19 cellular contexts compared by ENCODE assay signal in the genomic region with DNA sequence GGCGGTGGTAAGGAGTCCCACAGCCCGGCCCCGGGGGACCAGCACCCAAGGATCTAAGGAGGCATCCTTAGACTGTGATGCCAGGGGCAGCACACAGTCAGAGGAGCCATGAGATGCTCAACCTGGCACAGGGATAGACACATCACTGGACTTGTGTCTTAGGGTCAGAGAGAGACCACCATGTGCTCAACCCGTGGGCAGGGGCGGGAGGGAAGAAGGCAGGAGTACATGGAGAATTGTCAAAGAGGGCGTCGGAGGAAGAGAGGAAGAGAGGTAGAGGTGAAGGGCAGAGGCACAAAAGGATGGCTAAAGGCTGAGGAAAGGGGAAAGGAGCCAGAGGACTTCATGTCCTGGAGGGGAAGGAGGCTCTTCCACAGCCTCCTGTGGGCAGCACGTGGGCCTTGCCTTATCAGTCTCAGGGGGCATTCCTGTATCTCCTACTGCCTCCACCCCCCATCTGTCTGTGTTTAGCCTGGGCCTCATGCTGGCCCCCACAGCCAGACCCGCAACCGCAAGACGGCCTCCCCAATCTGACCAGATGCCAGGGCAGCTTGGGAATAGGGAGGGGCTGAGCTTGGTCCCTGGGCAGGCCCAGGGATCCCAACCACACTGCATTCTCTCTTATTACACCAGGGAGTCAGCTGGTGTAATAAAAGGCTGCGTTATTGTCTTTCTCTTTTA. TPM values are rescaled to one million over a fixed set of nuclear protein-coding genes. Genes with fewer than 3 reads are reported as not detected.
DNase-seq lines count a peak whose midpoint lies in the region; ATAC-seq and TF ChIP-seq lines count a peak whose summit lies in the region.
"Had no signal": no experiment of that assay in that cellular context is flagged by ENCODE, and none has a peak within 500 bp of the region (broad histone marks: within the 10 kb centered on the region; RNA-seq: fewer than 3 reads in every experiment).

No MANE protein-coding gene starts in this region.

- 87 to 90% methylated on average over 5 to 12 of the region's 12 CpGs for WGBS in endodermal cell (ENCODE audit: insufficient coverage in 1 of 2, insufficient read length in 1 of 2), 2 experiments

- no peak overlapping the region for H3K9ac ChIP-seq in endodermal cell (ENCODE audit: extremely low read depth, low read length, poor library complexity, severe bottlenecking)
- H3K9ac ChIP-seq: parathyroid adenoma had no signal

- no peaks in the 10 kb centered on the region for H3K9me3 Mint-ChIP-seq in endodermal cell
- no peaks in the 10 kb centered on the region for H3K9me3 Mint-ChIP-seq in nephron
- no peaks in the 10 kb centered on the region for H3K9me3 Mint-ChIP-seq in activated CD8-positive, alpha-beta T cell treated with anti-CD3 and anti-CD28 coated beads, Interleukin-2, amount 10 ng/mL, durations not matched to agents 7 days and 5 days (ENCODE audit: insufficient read depth)
- no peaks in the 10 kb centered on the region for H3K9me3 Mint-ChIP-seq in activated naive CD4-positive, alpha-beta T cell treated with anti-CD3 and anti-CD28 coated beads, Interleukin-2, amount 50 U/mL, for 72 hours
- H3K9me3 Mint-ChIP-seq: activated naive CD4-positive, alpha-beta T cell treated with anti-CD3 and anti-CD28 coated beads for 36 hours; dendritic cell treated with granulocyte-macrophage colony-stimulating factor and Interleukin-4, amounts not matched to agents 40 ng/mL and 50 ng/mL, for 4 days; stimulated activated effector memory CD8-positive, alpha-beta T cell treated with anti-CD3 and anti-CD28 coated beads, Interleukin-12 subunit alpha, Interleukin-12 subunit beta, amount 100 ng/mL, for 72 hours had no signal

- H3K4me3 ChIP-seq in HEK293 (ENCODE audit: low read depth, low read length) (no peak overlapping the region), endodermal cell (ENCODE audit: low read length) (no peak overlapping the region)

- H3K27me3 ChIP-seq in endodermal cell (ENCODE audit: control insufficient read depth, insufficient read depth, low read length, poor library complexity, severe bottlenecking) = peaks cover 64% of the 10 kb centered on the region

- no peak for TF ChIP-seq CTCF in HEK293 (tag by site-specific recombination; IDR thresholded peaks at IDR 0.05)
- TF ChIP-seq CTCF in endodermal cell (conservative IDR thresholded peaks at IDR 0.05) = no peak
- TF ChIP-seq CTCF in nephron (IDR thresholded peaks at IDR 0.05; ENCODE audit: unreplicated experiment in 3 of 3) = no peak

- H3K4me1 ChIP-seq in HEK293 (ENCODE audit: control insufficient read depth, insufficient read depth, low read length) (peaks cover 2% of the 10 kb centered on the region; the same call in 1 of the 2 replicates), endodermal cell (ENCODE audit: control insufficient read depth, insufficient read depth, low read length) (peaks cover 4% of the 10 kb centered on the region)

- no peak overlapping the region for H3K27ac ChIP-seq in HEK293 (ENCODE audit: extremely low read depth, low read depth, low read length)
- no peak overlapping the region for H3K27ac ChIP-seq in endodermal cell (ENCODE audit: low read depth, low read length)
- H3K27ac ChIP-seq: heart right ventricle, parathyroid adenoma had no signal

- CTCF ChIA-PET in HEK293 (lab: Yijun Ruan, JAX) = no interaction called here
- CTCF ChIA-PET in activated CD8-positive, alpha-beta T cell treated with anti-CD3 and anti-CD28 coated beads, Interleukin-2, amount 10 ng/mL, durations not matched to agents 7 days and 5 days (lab: Charles Lee) = no interaction called here

- H3K9me3 ChIP-seq in HEK293 (ENCODE audit: control insufficient read depth, insufficient read depth, low read depth, low read length) (no peaks in the 10 kb centered on the region), endodermal cell (ENCODE audit: control insufficient read depth, low read length) (no peaks in the 10 kb centered on the region)
- H3K9me3 ChIP-seq: heart right ventricle had no signal

- H3K27me3 Mint-ChIP-seq in endodermal cell (ENCODE audit: insufficient read depth) (peaks cover 56% of the 10 kb centered on the region), nephron (ENCODE audit: low read depth) (peaks cover 65% of the 10 kb centered on the region)
- peaks cover 46% of the 10 kb centered on the region for H3K27me3 Mint-ChIP-seq in activated CD8-positive, alpha-beta T cell treated with anti-CD3 and anti-CD28 coated beads, Interleukin-2, amount 10 ng/mL, durations not matched to agents 7 days and 5 days (ENCODE audit: low read depth)

- ATAC-seq in activated CD8-positive, alpha-beta T cell treated with anti-CD3 and anti-CD28 coated beads, Interleukin-2, amount 10 ng/mL, durations not matched to agents 7 days and 5 days = no peak
- ATAC-seq in activated naive CD4-positive, alpha-beta T cell treated with anti-CD3 and anti-CD28 coated beads, Interleukin-2, amount 50 U/mL, for 72 hours = no peak
- ATAC-seq: stimulated activated effector memory CD8-positive, alpha-beta T cell treated with anti-CD3 and anti-CD28 coated beads, Interleukin-12 subunit alpha, Interleukin-12 subunit beta, amount 100 ng/mL, for 72 hours had no signal

- peak overlapping the region; percentile 66 for H3K4me3 Mint-ChIP-seq in endodermal cell
- peak overlapping the region; percentile 79 to 81 (median 80) for H3K4me3 Mint-ChIP-seq in nephron
- no peak overlapping the region for H3K4me3 Mint-ChIP-seq in activated CD8-positive, alpha-beta T cell treated with anti-CD3 and anti-CD28 coated beads, Interleukin-2, amount 10 ng/mL, durations not matched to agents 7 days and 5 days
- H3K4me3 Mint-ChIP-seq: activated naive CD4-positive, alpha-beta T cell treated with anti-CD3 and anti-CD28 coated beads for 36 hours; B cell; dendritic cell treated with granulocyte-macrophage colony-stimulating factor and Interleukin-4, amounts not matched to agents 40 ng/mL and 50 ng/mL, for 4 days had no signal

- H3K36me3 Mint-ChIP-seq in endodermal cell (ENCODE audit: low read depth) (no peaks in the 10 kb centered on the region), nephron (ENCODE audit: low read depth) (no peaks in the 10 kb centered on the region)
- no peaks in the 10 kb centered on the region for H3K36me3 Mint-ChIP-seq in activated CD8-positive, alpha-beta T cell treated with anti-CD3 and anti-CD28 coated beads, Interleukin-2, amount 10 ng/mL, durations not matched to agents 7 days and 5 days (ENCODE audit: low read depth)
- H3K36me3 Mint-ChIP-seq in activated naive CD4-positive, alpha-beta T cell treated with anti-CD3 and anti-CD28 coated beads, Interleukin-2, amount 50 U/mL, for 72 hours = no peaks in the 10 kb centered on the region
- H3K36me3 Mint-ChIP-seq: stimulated activated effector memory CD8-positive, alpha-beta T cell treated with anti-CD3 and anti-CD28 coated beads, Interleukin-12 subunit alpha, Interleukin-12 subunit beta, amount 100 ng/mL, for 72 hours had no signal

- H3K36me3 ChIP-seq in HEK293 (ENCODE audit: control insufficient read depth in 2 of 2, insufficient read depth in 1 of 2, low read length in 2 of 2) (no peaks in the 10 kb centered on the region), endodermal cell (ENCODE audit: control insufficient read depth, insufficient read depth, low read length) (no peaks in the 10 kb centered on the region)
- H3K36me3 ChIP-seq: heart right ventricle had no signal

- POLR2A ChIA-PET in HEK293 (lab: Yijun Ruan, JAX) = no interaction called here
- POLR2A ChIA-PET in activated CD8-positive, alpha-beta T cell treated with anti-CD3 and anti-CD28 coated beads, Interleukin-2, amount 10 ng/mL, durations not matched to agents 7 days and 5 days (lab: Charles Lee) = no interaction called here

- H3K4me1 Mint-ChIP-seq in endodermal cell (peaks cover 10% of the 10 kb centered on the region), nephron (no peaks in the 10 kb centered on the region)
- no peaks in the 10 kb centered on the region for H3K4me1 Mint-ChIP-seq in activated CD8-positive, alpha-beta T cell treated with anti-CD3 and anti-CD28 coated beads, Interleukin-2, amount 10 ng/mL, durations not matched to agents 7 days and 5 days (ENCODE audit: low read depth)
- H3K4me1 Mint-ChIP-seq: stimulated activated effector memory CD8-positive, alpha-beta T cell treated with anti-CD3 and anti-CD28 coated beads, Interleukin-12 subunit alpha, Interleukin-12 subunit beta, amount 100 ng/mL, for 72 hours had no signal

- DNase-seq in EH (ENCODE audit: low read depth) = peak; percentile 3
- DNase-seq in endodermal cell = peak; percentile 28
- DNase-seq in HCEC 1CT = no peak
- DNase-seq in kidney tubule cell (ENCODE audit: low spot score) = no peak
- DNase-seq in activated CD8-positive, alpha-beta T cell treated with anti-CD3 and anti-CD28 coated beads, Interleukin-2, amount 10 ng/mL, durations not matched to agents 7 days and 5 days = no peak
- no peak for DNase-seq in activated naive CD4-positive, alpha-beta T cell treated with anti-CD3 and anti-CD28 coated beads, Interleukin-2, amount 50 U/mL, for 72 hours (ENCODE audit: low spot score in 2 of 2)
- DNase-seq: activated naive CD4-positive, alpha-beta T cell treated with anti-CD3 and anti-CD28 coated beads for 36 hours; erythroblast; heart right ventricle; kidney; MM.1S; trophoblast cell had no signal

- H3K27ac Mint-ChIP-seq in endodermal cell (no peak overlapping the region), nephron (no peak overlapping the region)
- no peak overlapping the region for H3K27ac Mint-ChIP-seq in activated CD8-positive, alpha-beta T cell treated with anti-CD3 and anti-CD28 coated beads, Interleukin-2, amount 10 ng/mL, durations not matched to agents 7 days and 5 days
- no peak overlapping the region for H3K27ac Mint-ChIP-seq in activated naive CD4-positive, alpha-beta T cell treated with anti-CD3 and anti-CD28 coated beads, Interleukin-2, amount 50 U/mL, for 72 hours
- H3K27ac Mint-ChIP-seq: activated naive CD4-positive, alpha-beta T cell treated with anti-CD3 and anti-CD28 coated beads for 36 hours; B cell; dendritic cell treated with granulocyte-macrophage colony-stimulating factor and Interleukin-4, amounts not matched to agents 40 ng/mL and 50 ng/mL, for 4 days; stimulated activated effector memory CD8-positive, alpha-beta T cell treated with anti-CD3 and anti-CD28 coated beads, Interleukin-12 subunit alpha, Interleukin-12 subunit beta, amount 100 ng/mL, for 72 hours had no signal

TF ChIP-seq in HEK293, 187 proteins besides CTCF, POLR2A, EP300 and RAD21 (continues in another document):
- TF ChIP-seq KLF7 (tag by site-specific recombination; IDR thresholded peaks at IDR 0.05; ENCODE audit: borderline replicate concordance) (no peak), WT1 (tag by site-specific recombination; IDR thresholded peaks at IDR 0.05) (no peak)

RNA-seq across cellular contexts. Expression of gene ADCY1, which starts 2.2 kb away (rescaled TPM):
- total RNA-seq in endodermal cell = 10 to 100 TPM; 15.3 to 18.5 TPM
- 5.0 TPM for polyA plus RNA-seq in endodermal cell (2013, experiment 1 of 2)
- 5.6 TPM for polyA plus RNA-seq in endodermal cell (2013, experiment 2 of 2)
- total RNA-seq in activated CD8-positive, alpha-beta T cell treated with anti-CD3 and anti-CD28 coated beads, Interleukin-2, amount 10 ng/mL, durations not matched to agents 7 days and 5 days = under 1 TPM; 0.21 to 0.29 TPM
- 1 to 10 TPM in 1 of 2 donors, not detected in 1; 1.9 TPM for total RNA-seq in activated naive CD4-positive, alpha-beta T cell treated with anti-CD3 and anti-CD28 coated beads, Interleukin-2, amount 50 U/mL, for 72 hours
- polyA plus RNA-seq: smooth muscle cell had no signal

Comparison
In these comparisons a context has a peak if more than half of its experiments do, and no peak if none do; other contexts are left out.
1. DNase-seq: peak in EH (single experiment) and endodermal cell (single experiment); none in HCEC 1CT (single experiment), kidney tubule cell (single experiment), activated CD8-positive, alpha-beta T cell treated with anti-CD3 and anti-CD28 coated beads, Interleukin-2, amount 10 ng/mL, durations not matched to agents 7 days and 5 days (single experiment) and activated naive CD4-positive, alpha-beta T cell treated with anti-CD3 and anti-CD28 coated beads, Interleukin-2, amount 50 U/mL, for 72 hours (0 of 2).
2. RNA of gene ADCY1, which starts 2.2 kb away (total RNA-seq): 15.3 to 18.5 TPM in endodermal cell; 1.9 TPM in activated naive CD4-positive, alpha-beta T cell treated with anti-CD3 and anti-CD28 coated beads, Interleukin-2, amount 50 U/mL, for 72 hours and 0.21 to 0.29 TPM in activated CD8-positive, alpha-beta T cell treated with anti-CD3 and anti-CD28 coated beads, Interleukin-2, amount 10 ng/mL, durations not matched to agents 7 days and 5 days; every median in the first group is over 4 times any median in the second.